ENCODE assay signal across 8 cellular contexts in genomic region chr16:88454315-88455057, GRCh38. TPM values are rescaled to one million over a fixed set of nuclear protein-coding genes. Genes with fewer than 3 reads are reported as not detected.
A peak's percentile ranks its signal among the peaks of the same experiment; 100 is the strongest.
DNase-seq lines count a peak whose midpoint lies in the region; ATAC-seq and TF ChIP-seq lines count a peak whose summit lies in the region.

No MANE protein-coding gene starts in this region.

- ATAC-seq in GM21737 (IDR thresholded peaks at IDR 0.05; ENCODE audit: unreplicated experiment) (no peak), HG02678 (IDR thresholded peaks at IDR 0.05; ENCODE audit: unreplicated experiment) (no peak)

- peak overlapping the region; percentile 43 for H3K9ac ChIP-seq in skeletal muscle satellite cell (ENCODE audit: low read depth, low read length)

- no peaks in the 10 kb centered on the region for H3K9me3 ChIP-seq in skeletal muscle satellite cell (replicated peaks; ENCODE audit: low read length)

- DNase-seq in ACHN (peak; percentile 14), HEK293T (ENCODE audit: extremely low spot score) (peak; percentile 24), germinal center (ENCODE audit: low spot score) (peak; percentile 48), NCI-H2107 treated with DMSO at 0.1 percent for 48 hours (lab: John Stamatoyannopoulos, UW; ENCODE audit: unreplicated experiment) (no peak)
- DNase-seq in activated CD8-positive, alpha-beta memory T cell treated with anti-CD3 and anti-CD28 coated beads for 24 hours, result peak; percentile 85

- H3K4me3 ChIP-seq in skeletal muscle satellite cell (ENCODE audit: low read length), result peak overlapping the region; percentile 71

- peaks cover 32% of the 10 kb centered on the region for H3K4me1 ChIP-seq in skeletal muscle satellite cell (ENCODE audit: control insufficient read depth, insufficient read depth, low read length)

- H3K4me2 ChIP-seq in skeletal muscle satellite cell (ENCODE audit: low read length), result peak overlapping the region; percentile 93

- POLR2A ChIA-PET in HEK293T (lab: Yijun Ruan, JAX), result interaction anchor here (0.5 to 1.5 kb wide), 2 partner anchors 14 to 55 kb away, joined by 3 read pairs; no protein-coding TSS in a partner anchor

- peaks cover 18% of the 10 kb centered on the region for H3K27me3 ChIP-seq in skeletal muscle satellite cell (ENCODE audit: control insufficient read depth, insufficient read depth, low read length)

- H3K36me3 ChIP-seq in skeletal muscle satellite cell (ENCODE audit: insufficient read depth, low read length), result no peaks in the 10 kb centered on the region

- CTCF ChIA-PET in HEK293T (lab: Yijun Ruan, JAX), result interaction anchor here (0.7 kb wide), 1 partner anchor 18 kb away, joined by 5 read pairs; no protein-coding TSS in a partner anchor

- in situ Hi-C loops in ACHN (cut with HindIII; ENCODE audit: low pct_ligation_motif_present, low pct_unique_long_range_greater_than_20kb, low sequenced_read_pairs), result no loop called here

TF ChIP-seq in HEK293T, 16 proteins besides CTCF, POLR2A, EP300 and RAD21:
- TF ChIP-seq SP1 (IDR thresholded peaks at IDR 0.05) (no peak), ARNT (IDR thresholded peaks at IDR 0.05) (no peak), ELF4 (IDR thresholded peaks at IDR 0.05) (no peak), BHLHE40 (IDR thresholded peaks at IDR 0.05; ENCODE audit: borderline replicate concordance) (no peak), FOXA1 (IDR thresholded peaks at IDR 0.05) (no peak), TARDBP (IDR thresholded peaks at IDR 0.05) (no peak), CTBP1 (IDR thresholded peaks at IDR 0.05; ENCODE audit: borderline replicate concordance) (no peak), FOXK2 (IDR thresholded peaks at IDR 0.05) (no peak), NFRKB (IDR thresholded peaks at IDR 0.05) (no peak), LEF1 (IDR thresholded peaks at IDR 0.05; ENCODE audit: borderline replicate concordance) (no peak), PKNOX1 (IDR thresholded peaks at IDR 0.05) (no peak), SUZ12 (IDR thresholded peaks at IDR 0.05) (no peak), FOXM1 (IDR thresholded peaks at IDR 0.05; ENCODE audit: borderline replicate concordance) (no peak), ZNF384 (IDR thresholded peaks at IDR 0.05) (no peak), L3MBTL2 (conservative IDR thresholded peaks at IDR 0.05) (no peak), HDGF (IDR thresholded peaks at IDR 0.05; ENCODE audit: borderline replicate concordance) (no peak)

RNA-seq across cellular contexts. Expression of gene ZFPM1, which starts 1.4 kb away (rescaled TPM):
- total RNA-seq in skeletal muscle satellite cell (2012; rRNA removed), result 1.3 and 1.5 TPM in 2 replicates
